In the genomic region with DNA sequence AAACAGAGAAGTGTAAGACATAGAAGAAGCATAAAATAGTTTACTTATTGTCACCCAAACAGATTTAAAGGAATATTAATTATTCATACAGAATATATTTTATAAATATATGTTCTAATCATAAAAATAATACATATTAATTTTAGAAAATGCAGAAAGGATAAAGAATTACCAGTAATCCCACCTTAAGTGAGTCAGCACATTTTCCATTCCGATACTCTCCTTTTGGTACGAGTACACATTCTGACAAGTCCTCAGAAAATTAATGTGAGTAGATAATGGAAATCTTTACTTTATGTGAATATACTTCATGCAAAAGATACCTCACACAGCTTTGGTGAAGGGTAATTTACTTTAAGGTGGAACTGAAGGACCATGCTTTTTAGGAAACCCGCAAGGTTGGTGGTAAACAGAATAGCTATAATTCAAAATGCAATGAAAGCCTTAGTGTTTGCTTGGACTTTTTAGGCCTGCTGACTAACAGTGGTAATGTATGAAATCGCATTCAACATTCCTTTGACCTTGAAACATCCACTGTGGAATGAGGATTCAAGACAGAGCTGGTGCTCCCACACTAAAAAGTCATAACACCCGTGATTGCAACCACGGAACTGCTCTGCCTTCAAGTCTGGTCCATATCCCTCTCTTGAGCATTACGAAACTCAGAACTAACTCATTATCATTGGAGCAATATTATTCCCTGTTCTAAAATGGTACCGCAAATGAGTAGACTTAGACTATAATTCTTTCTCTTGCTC, we compare ENCODE assay signal across 22 cellular contexts. TPM values are rescaled to one million over a fixed set of nuclear protein-coding genes. Genes with fewer than 3 reads are reported as not detected.
A peak's percentile ranks its signal among the peaks of the same experiment; 100 is the strongest.
DNase-seq lines count a peak whose midpoint lies in the region; ATAC-seq and TF ChIP-seq lines count a peak whose summit lies in the region.
"Had no signal": no experiment of that assay in that cellular context is flagged by ENCODE, and none has a peak within 500 bp of the region (broad histone marks: within the 10 kb centered on the region; RNA-seq: fewer than 3 reads in every experiment).

No MANE protein-coding gene starts in this region.

- DNase-seq in AG10803 (ENCODE audit: low read depth) (peak; percentile 91), LHCN-M2 (ENCODE audit: low read depth) (peak; percentile 45), dedifferentiated amniotic fluid mesenchymal stem cell (ENCODE audit: extremely low spot score) (peak; percentile 47), omental fat pad (ENCODE audit: low spot score) (no peak), DMS114 treated with DMSO at 0.1 percent for 48 hours (lab: John Stamatoyannopoulos, UW; ENCODE audit: unreplicated experiment) (no peak), NCI-H345 treated with DMSO at 0.1 percent for 48 hours (lab: John Stamatoyannopoulos, UW; ENCODE audit: unreplicated experiment) (no peak), GM10266 (ENCODE audit: extremely low spot score) (no peak)
- DNase-seq: activated CD4-positive, alpha-beta memory T cell treated with anti-CD3 and anti-CD28 coated beads, Interleukin-2, amount 10 ng/mL, durations not matched to agents 7 days and 5 days; activated T-cell treated with anti-CD3 and anti-CD28 coated beads, Interleukin-2, amount 50 U/mL, for 72 hours; AML-193; H9; heart left ventricle; left ventricle myocardium superior; MG63; NCI-H146; NCI-H2171 treated with DMSO at 0.1 percent for 48 hours; SHP77; T-helper 17 cell had no signal

- TF ChIP-seq CTCF in AG10803 (conservative IDR thresholded peaks at IDR 0.05; ENCODE audit: low read length) (no peak), omental fat pad (IDR thresholded peaks at IDR 0.05) (no peak), GM10266 (IDR thresholded peaks at IDR 0.05; ENCODE audit: control insufficient read depth, insufficient read depth, low read depth, missing control alignments) (no peak)

- peak; percentile 96 for ATAC-seq in omental fat pad (ENCODE audit: low FRiP score)
- ATAC-seq in GM18498 (IDR thresholded peaks at IDR 0.05; ENCODE audit: unreplicated experiment): no peak
- ATAC-seq: activated T-cell treated with anti-CD3 and anti-CD28 coated beads, Interleukin-2, amount 50 U/mL, for 72 hours; heart left ventricle; left ventricle myocardium superior; T-helper 17 cell; WTC11 had no signal

- no peak overlapping the region for H3K4me3 ChIP-seq in AG10803 (ENCODE audit: low read length)
- H3K4me3 ChIP-seq: heart left ventricle, MG63 had no signal

RNA-seq across cellular contexts. Expression of gene HTR2B, which starts 28.1 kb away (rescaled TPM):
- 0.13 and 0.52 TPM in 2 replicates for total RNA-seq in LHCN-M2 (2014; rRNA removed)
- polyA plus RNA-seq in LHCN-M2 (2012): 0.18 TPM
- 1 to 10 TPM in 2 of 4 donors, under 1 TPM in 2; 0.37 to 1.5 (median 0.87) TPM for total RNA-seq in omental fat pad
- total RNA-seq: activated T-cell treated with anti-CD3 and anti-CD28 coated beads, Interleukin-2, amount 50 U/mL, for 72 hours; epithelial cell of proximal tubule; H9; T-helper 17 cell; WTC11 had no signal
- polyA plus RNA-seq: IgD-negative memory B cell had no signal

RNA-seq across cellular contexts. Expression of gene ARMC9, which starts 45.5 kb away (rescaled TPM):
- total RNA-seq in LHCN-M2 (2014; rRNA removed) (37.7 and 39.8 TPM in 2 replicates), omental fat pad (10 to 100 TPM in 1 of 4 donors, 1 to 10 TPM in 3; 2.8 to 15.9 (median 6.6) TPM)
- polyA plus RNA-seq in LHCN-M2 (2012): 55.3 TPM

Comparison
In these comparisons a context has a peak if more than half of its experiments do, and no peak if none do; other contexts are left out.
1. DNase-seq: peak in AG10803 (single experiment), LHCN-M2 (single experiment) and dedifferentiated amniotic fluid mesenchymal stem cell (single experiment); none in omental fat pad (single experiment), DMS114 treated with DMSO at 0.1 percent for 48 hours (single experiment), NCI-H345 treated with DMSO at 0.1 percent for 48 hours (single experiment) and GM10266 (single experiment).